ENCODE assay signal across 8 cellular contexts in genomic region chr5:107389130-107389553, GRCh38.
DNase-seq lines count a peak whose midpoint lies in the region; ATAC-seq and TF ChIP-seq lines count a peak whose summit lies in the region.

No MANE protein-coding gene starts in this region.

- DNase-seq in NCI-H2107 treated with DMSO at 0.1 percent for 48 hours (lab: John Stamatoyannopoulos, UW; ENCODE audit: unreplicated experiment) (peak; percentile 25), NCI-H2107 (lab: John Stamatoyannopoulos, UW) (no peak), HS-5 (ENCODE audit: low read depth) (peak; percentile 52), SK-N-DZ (ENCODE audit: low spot score) (peak; percentile 65), fibroblast of villous mesenchyme (ENCODE audit: low read depth) (peak; percentile 50), HUDEP-2 (lab: John Stamatoyannopoulos, UW; ENCODE audit: unreplicated experiment in 76 of 76) (no peak)
- DNase-seq in stimulated activated naive CD8-positive, alpha-beta T cell treated with anti-CD3 and anti-CD28 coated beads, Interleukin-15, Interleukin-2, amounts not matched to agents 100 U/mL and 50 U/mL, for 24 hours = peak; percentile 6

- no peak for TF ChIP-seq CTCF in fibroblast of villous mesenchyme (IDR thresholded peaks at IDR 0.05; ENCODE audit: insufficient read depth, low read depth, low read length)

- ATAC-seq in GM21447 (IDR thresholded peaks at IDR 0.05; ENCODE audit: unreplicated experiment) = peak; percentile 92
- peak; percentile 44 for ATAC-seq in stimulated activated naive CD8-positive, alpha-beta T cell treated with anti-CD3 and anti-CD28 coated beads, Interleukin-15, Interleukin-2, amounts not matched to agents 100 U/mL and 50 U/mL, for 24 hours

- no peak overlapping the region for H3K4me3 ChIP-seq in fibroblast of villous mesenchyme (ENCODE audit: low read depth, low read length)

Comparison
In these comparisons a context has a peak if more than half of its experiments do, and no peak if none do; other contexts are left out.
1. DNase-seq: peak in NCI-H2107 treated with DMSO at 0.1 percent for 48 hours (single experiment), HS-5 (single experiment), SK-N-DZ (single experiment), fibroblast of villous mesenchyme (single experiment) and stimulated activated naive CD8-positive, alpha-beta T cell treated with anti-CD3 and anti-CD28 coated beads, Interleukin-15, Interleukin-2, amounts not matched to agents 100 U/mL and 50 U/mL, for 24 hours (single experiment); none in NCI-H2107 (single experiment) and HUDEP-2 (0 of 76).